In the genomic region with DNA sequence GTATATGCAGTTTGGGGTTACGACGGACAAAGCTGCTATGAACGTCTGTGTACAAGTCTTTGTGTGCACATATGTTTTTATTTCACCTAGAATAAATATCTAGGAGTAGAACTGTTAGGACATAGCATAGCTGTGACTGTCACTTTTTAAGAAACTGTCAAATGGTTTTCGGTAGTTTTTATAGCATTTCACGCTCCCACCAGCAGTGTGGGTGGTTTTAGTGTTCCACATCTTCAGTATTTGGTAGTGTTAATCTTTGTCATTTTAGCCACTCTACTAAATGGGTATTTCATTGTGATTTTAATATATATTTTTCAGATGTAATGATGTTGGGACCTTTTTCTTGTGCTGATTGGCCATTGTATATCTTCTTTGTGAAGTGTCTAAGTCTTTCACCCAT, we compare ENCODE assay signal across 22 cellular contexts.
DNase-seq lines count a peak whose midpoint lies in the region; ATAC-seq, FAIRE-seq and TF ChIP-seq lines count a peak whose summit lies in the region.
"Had no signal": no experiment of that assay in that cellular context is flagged by ENCODE, and none has a peak within 500 bp of the region (broad histone marks: within the 10 kb centered on the region; RNA-seq: fewer than 3 reads in every experiment).

No MANE protein-coding gene starts in this region.

- peaks cover 100% of the 10 kb centered on the region for H3K79me2 ChIP-seq in DOHH2 (ENCODE audit: control insufficient read depth, low read length)
- H3K79me2 ChIP-seq: hepatocyte had no signal

- H3K9me2 ChIP-seq in DOHH2 (replicated peaks; ENCODE audit: control insufficient read depth, low read length): no peaks in the 10 kb centered on the region

- peak overlapping the region; percentile 96 for H3K9ac ChIP-seq in BLaER1

- peaks cover 48% of the 10 kb centered on the region for H3K4me1 Mint-ChIP-seq in central memory CD8-positive, alpha-beta T cell

- peak overlapping the region; percentile 79 for H3K4me3 ChIP-seq in BLaER1
- H3K4me3 ChIP-seq in DOHH2 (ENCODE audit: low read length): peak overlapping the region; percentile 80
- H3K4me3 ChIP-seq in small intestine (ENCODE audit: low read depth in 1 of 2, low read length in 2 of 2): no peak overlapping the region
- H3K4me3 ChIP-seq: cardiac muscle cell, hepatocyte, lung, ovary, right lobe of liver, stomach had no signal

- H3K27me3 ChIP-seq in BLaER1: no peaks in the 10 kb centered on the region
- H3K27me3 ChIP-seq in DOHH2 (ENCODE audit: control insufficient read depth, low read length): no peaks in the 10 kb centered on the region
- H3K27me3 ChIP-seq in small intestine (ENCODE audit: control insufficient read depth in 2 of 2, insufficient read depth in 2 of 2, low read length in 2 of 2): no peaks in the 10 kb centered on the region
- H3K27me3 ChIP-seq: cardiac muscle cell, foreskin keratinocyte, hepatocyte, ovary, right lobe of liver, stomach had no signal

- H4K20me1 ChIP-seq in BLaER1 (peaks cover 23% of the 10 kb centered on the region; the same call in 1 of the 2 replicates), DOHH2 (ENCODE audit: control insufficient read depth, insufficient read depth, low read depth, low read length) (peaks cover 34% of the 10 kb centered on the region)

- peak overlapping the region; percentile 56 for H3K4me3 Mint-ChIP-seq in central memory CD8-positive, alpha-beta T cell

- H3K27me3 Mint-ChIP-seq in central memory CD8-positive, alpha-beta T cell: no peaks in the 10 kb centered on the region

- no peak for FAIRE-seq in small intestine (lab: Jason Lieb, UNC)
- FAIRE-seq: H54, islet of Langerhans had no signal

- no peaks in the 10 kb centered on the region for H3K9me3 Mint-ChIP-seq in central memory CD8-positive, alpha-beta T cell

- H3K27ac ChIP-seq in BLaER1 (peak overlapping the region; percentile 99), DOHH2 (ENCODE audit: low read depth, low read length) (peak overlapping the region; percentile 96), small intestine (ENCODE audit: low read depth in 1 of 2, low read length in 1 of 2) (no peak overlapping the region)
- H3K27ac ChIP-seq: cardiac muscle cell, foreskin keratinocyte, hepatocyte, ovary, right lobe of liver, stomach had no signal

- no peaks in the 10 kb centered on the region for H3K9me3 ChIP-seq in BLaER1
- no peaks in the 10 kb centered on the region for H3K9me3 ChIP-seq in DOHH2 (ENCODE audit: control insufficient read depth, insufficient read depth, low read length)
- H3K9me3 ChIP-seq in small intestine (ENCODE audit: control insufficient read depth, low read depth): no peaks in the 10 kb centered on the region
- H3K9me3 ChIP-seq: Caco-2, ovary, right lobe of liver, stomach had no signal

- H3K36me3 Mint-ChIP-seq in central memory CD8-positive, alpha-beta T cell (ENCODE audit: insufficient read depth): peaks cover 11% of the 10 kb centered on the region

- no peaks in the 10 kb centered on the region for H3K4me1 ChIP-seq in BLaER1
- H3K4me1 ChIP-seq in DOHH2 (ENCODE audit: control insufficient read depth, low read length): peaks cover 54% of the 10 kb centered on the region
- no peaks in the 10 kb centered on the region for H3K4me1 ChIP-seq in small intestine (ENCODE audit: control insufficient read depth in 2 of 2, insufficient read depth in 1 of 2, low read depth in 1 of 2, low read length in 1 of 2)
- H3K4me1 ChIP-seq: right lobe of liver had no signal

- DNase-seq in NCI-H526 treated with DMSO at 0.1 percent for 48 hours (lab: John Stamatoyannopoulos, UW) (peak; percentile 81), cerebellar cortex (ENCODE audit: low spot score) (no peak), small intestine (no peak), NCI-H2107 (lab: John Stamatoyannopoulos, UW) (no peak)
- no peak for DNase-seq in central memory CD8-positive, alpha-beta T cell (ENCODE audit: low spot score in 2 of 2)
- DNase-seq: amygdala, Caco-2, foreskin keratinocyte, NCI-H1930, ovary, right lobe of liver, SHP77 treated with DMSO at 0.1 percent for 48 hours, stomach, trophoblast cell had no signal

- H3K27ac Mint-ChIP-seq in central memory CD8-positive, alpha-beta T cell (ENCODE audit: low read depth): peak overlapping the region; percentile 1

- H3K4me2 ChIP-seq in BLaER1: peak overlapping the region; percentile 94
- H3K4me2 ChIP-seq in DOHH2 (ENCODE audit: low read length): peak overlapping the region; percentile 89
- H3K4me2 ChIP-seq: hepatocyte had no signal

- no peak for TF ChIP-seq CTCF in DOHH2 (IDR thresholded peaks at IDR 0.05; ENCODE audit: low read depth, low read length, poor library complexity, severe bottlenecking)

- H3K36me3 ChIP-seq in BLaER1: peaks cover 90% of the 10 kb centered on the region
- peaks cover 100% of the 10 kb centered on the region for H3K36me3 ChIP-seq in DOHH2 (ENCODE audit: control insufficient read depth, low read length)
- no peaks in the 10 kb centered on the region for H3K36me3 ChIP-seq in small intestine (ENCODE audit: control insufficient read depth in 2 of 2, insufficient read depth in 2 of 2, low read length in 2 of 2)
- H3K36me3 ChIP-seq: cardiac muscle cell, ovary, right lobe of liver, stomach had no signal

- peaks cover 72% of the 10 kb centered on the region for H3F3A ChIP-seq in DOHH2 (ENCODE audit: control insufficient read depth, insufficient read depth)

- 89 to 91% (median 90%) methylated on average over 5 of the region's 5 CpGs for WGBS in small intestine, 3 donors

- peak; percentile 31 for ATAC-seq in central memory CD8-positive, alpha-beta T cell (replicated peaks; ENCODE audit: extremely low read depth, poor library complexity, severe bottlenecking)
- ATAC-seq in GM18511 (IDR thresholded peaks at IDR 0.05; ENCODE audit: unreplicated experiment): no peak
- ATAC-seq: foreskin keratinocyte, right lobe of liver had no signal

Comparison
In these comparisons a context has a peak if more than half of its experiments do, and no peak if none do; other contexts are left out.
1. H3K27ac ChIP-seq: peak in BLaER1 (single experiment) and DOHH2 (single experiment); none in small intestine (0 of 2).
2. H3K4me3 ChIP-seq: peak in BLaER1 (single experiment) and DOHH2 (single experiment); none in small intestine (0 of 2).